Comparison of ENCODE assay signal across 23 cellular contexts in genomic region chr5:32096891-32097592, GRCh38.
DNase-seq lines count a peak whose midpoint lies in the region; ATAC-seq and TF ChIP-seq lines count a peak whose summit lies in the region.
"Had no signal": no experiment of that assay in that cellular context is flagged by ENCODE, and none has a peak within 500 bp of the region (broad histone marks: within the 10 kb centered on the region; RNA-seq: fewer than 3 reads in every experiment).

No MANE protein-coding gene starts in this region.

- intact Hi-C loops in left ventricle myocardium inferior (cut with micrococcal nuclease) (no loop called here), cardiac septum (cut with DNase I) (loop anchor here (10.0 kb wide), 1 partner anchor 488 kb away; the partner anchor contains the start of gene SUB1)

- DNase-seq in left ventricle myocardium inferior (no peak), cardiac septum (ENCODE audit: low spot score) (no peak), adipocyte (ENCODE audit: low read depth) (peak; percentile 39), foreskin fibroblast (peak; percentile 18 to 71), NCI-H2107 treated with DMSO at 0.1 percent for 48 hours (lab: John Stamatoyannopoulos, UW; ENCODE audit: unreplicated experiment) (no peak), nucleus accumbens (lab: John Stamatoyannopoulos, UW) (no peak), GDM1 (lab: John Stamatoyannopoulos, UW) (no peak)
- DNase-seq: ACHN; activated CD4-positive, alpha-beta T cell treated with anti-CD3 and anti-CD28 coated beads for 36 hours; mesendoderm; natural killer cell; NCI-H1417; NCI-H526 treated with DMSO at 0.1 percent for 48 hours; small intestine; stimulated activated CD4-positive, alpha-beta T cell treated with anti-CD3 and anti-CD28 coated beads, Interleukin-4, amount 100 ng/mL, for 1 hour; stimulated activated naive CD8-positive, alpha-beta T cell treated with anti-CD3 and anti-CD28 coated beads, Interleukin-15, amount 100 ng/mL, for 72 hours; SW 1271; uterus had no signal

- H3K9ac ChIP-seq in adipocyte (ENCODE audit: low read length): no peak overlapping the region

- H3K36me3 ChIP-seq in left ventricle myocardium inferior: peaks cover 34% of the 10 kb centered on the region
- H3K36me3 ChIP-seq in adipocyte (ENCODE audit: control insufficient read depth, insufficient read depth, low read length, severe bottlenecking): peaks cover 67% of the 10 kb centered on the region
- H3K36me3 ChIP-seq: cardiac muscle cell had no signal

- ATAC-seq in GM21528 (IDR thresholded peaks at IDR 0.05; ENCODE audit: low FRiP score, unreplicated experiment): no peak
- ATAC-seq: activated CD4-positive, alpha-beta T cell treated with anti-CD3 and anti-CD28 coated beads for 36 hours; natural killer cell; Right ventricle myocardium inferior; stimulated activated naive CD8-positive, alpha-beta T cell treated with anti-CD3 and anti-CD28 coated beads, Interleukin-15, amount 100 ng/mL, for 72 hours had no signal

- TF ChIP-seq CTCF in left ventricle myocardium inferior (IDR thresholded peaks at IDR 0.05; ENCODE audit: borderline replicate concordance): no peak
- no peak for TF ChIP-seq CTCF in foreskin fibroblast (IDR thresholded peaks at IDR 0.05; ENCODE audit: low read depth, low read length)

- H3K4me1 ChIP-seq in left ventricle myocardium inferior (peaks cover 56% of the 10 kb centered on the region), adipocyte (ENCODE audit: control insufficient read depth, insufficient read depth, low read length) (peaks cover 15% of the 10 kb centered on the region)
- H3K4me1 ChIP-seq: prostate gland, uterus had no signal

- no peaks in the 10 kb centered on the region for H3K27me3 ChIP-seq in left ventricle myocardium inferior (ENCODE audit: low read depth)
- no peaks in the 10 kb centered on the region for H3K27me3 ChIP-seq in adipocyte (replicated peaks; ENCODE audit: control insufficient read depth, insufficient read depth, low read length)
- H3K27me3 ChIP-seq: cardiac muscle cell, uterus had no signal

- H3K9me3 ChIP-seq in left ventricle myocardium inferior (replicated peaks) (no peaks in the 10 kb centered on the region), adipocyte (ENCODE audit: control insufficient read depth, low read length) (no peaks in the 10 kb centered on the region)
- H3K9me3 ChIP-seq: prostate gland, uterus had no signal

- peak overlapping the region; percentile 75 for H3K27ac ChIP-seq in left ventricle myocardium inferior (replicated peaks)
- H3K27ac ChIP-seq: C4-2B, cardiac muscle cell, prostate gland had no signal

- H3K4me3 ChIP-seq in left ventricle myocardium inferior (no peak overlapping the region), adipocyte (ENCODE audit: low read length) (no peak overlapping the region), foreskin fibroblast (ENCODE audit: low read depth in 1 of 2, low read length in 2 of 2) (no peak overlapping the region)
- H3K4me3 ChIP-seq: cardiac muscle cell, prostate gland, uterus had no signal

Comparison
In these comparisons a context has a peak if more than half of its experiments do, and no peak if none do; other contexts are left out.
1. DNase-seq: peak in adipocyte (single experiment) and foreskin fibroblast (2 of 2); none in left ventricle myocardium inferior (single experiment), cardiac septum (single experiment), NCI-H2107 treated with DMSO at 0.1 percent for 48 hours (single experiment), nucleus accumbens (0 of 56) and GDM1 (single experiment).